8 cellular contexts compared by ENCODE assay signal in the genomic region with DNA sequence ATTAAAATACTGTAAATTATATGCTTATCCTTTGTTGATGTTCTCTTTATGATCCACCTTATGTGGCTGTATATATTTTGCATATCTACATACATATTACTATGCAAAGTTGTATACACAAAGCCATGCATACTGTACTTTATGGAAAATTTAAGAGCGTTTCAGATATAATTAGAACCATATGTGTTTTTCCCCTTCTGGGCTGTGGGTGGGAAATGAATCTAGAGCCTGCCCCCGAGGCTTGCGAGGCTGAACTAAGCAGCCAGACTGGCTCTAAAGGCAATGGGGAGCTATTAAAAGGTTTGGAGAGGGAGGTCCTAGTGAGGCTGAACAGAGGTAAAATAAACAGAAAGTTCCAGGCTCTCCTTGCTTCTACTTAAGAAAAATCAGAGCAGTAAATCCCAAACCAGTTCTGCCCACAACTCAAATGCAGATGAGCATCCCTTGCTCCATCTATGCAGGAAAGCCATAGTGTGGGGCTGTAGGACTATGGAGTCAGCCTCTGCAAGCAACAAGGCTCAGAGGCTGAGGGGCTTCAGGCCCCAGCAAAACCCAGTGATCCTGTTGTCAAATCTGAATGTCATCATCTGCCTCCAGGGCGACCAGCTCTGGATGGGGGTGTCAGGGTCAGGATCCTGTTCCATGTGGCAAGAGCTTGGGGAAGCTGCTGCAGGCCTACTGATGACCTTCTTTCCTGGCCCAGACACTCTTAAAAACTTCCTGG. TPM values are rescaled to one million over a fixed set of nuclear protein-coding genes. Genes with fewer than 3 reads are reported as not detected.
DNase-seq lines count a peak whose midpoint lies in the region; ATAC-seq and TF ChIP-seq lines count a peak whose summit lies in the region.

No MANE protein-coding gene starts in this region.

- H3K27ac Mint-ChIP-seq in T-helper 2 cell treated with Interferon-gamma antibody and Interleukin-4, amounts not matched to agents 5 μg/mL and 100 μg/mL, for 36 hours = peak overlapping the region; percentile 97

- ATAC-seq in foreskin keratinocyte (no peak), HG03039 (IDR thresholded peaks at IDR 0.05; ENCODE audit: unreplicated experiment) (no peak)

- H3K4me1 Mint-ChIP-seq in T-helper 2 cell treated with Interferon-gamma antibody and Interleukin-4, amounts not matched to agents 5 μg/mL and 100 μg/mL, for 36 hours (ENCODE audit: low read depth) = peaks cover 60% of the 10 kb centered on the region

- no peaks in the 10 kb centered on the region for H3K36me3 Mint-ChIP-seq in T-helper 2 cell treated with Interferon-gamma antibody and Interleukin-4, amounts not matched to agents 5 μg/mL and 100 μg/mL, for 36 hours (ENCODE audit: low read depth)

- no peak for TF ChIP-seq CTCF in VCaP (conservative IDR thresholded peaks at IDR 0.05)
- TF ChIP-seq CTCF in foreskin keratinocyte (conservative IDR thresholded peaks at IDR 0.05) = no peak

- DNase-seq in T-helper 2 cell treated with Interferon-gamma antibody and Interleukin-4, amounts not matched to agents 5 μg/mL and 100 μg/mL, for 36 hours (ENCODE audit: low spot score) = no peak
- no peak for DNase-seq in T-helper 2 cell
- DNase-seq in foreskin keratinocyte = no peak
- no peak for DNase-seq in NCI-H510A treated with DMSO at 0.1 percent for 48 hours (lab: John Stamatoyannopoulos, UW)
- DNase-seq in retina = no peak

- no peaks in the 10 kb centered on the region for H3K27me3 ChIP-seq in foreskin keratinocyte

- H3K4me3 Mint-ChIP-seq in T-helper 2 cell treated with Interferon-gamma antibody and Interleukin-4, amounts not matched to agents 5 μg/mL and 100 μg/mL, for 36 hours = peak overlapping the region; percentile 90

- H3K27ac ChIP-seq in VCaP (peak overlapping the region; percentile 22), foreskin keratinocyte (peak overlapping the region; percentile 96), skin epidermis (peak overlapping the region in 20 of 21 experiments; percentile 74 to 96 (median 88))

- H3K27me3 Mint-ChIP-seq in T-helper 2 cell treated with Interferon-gamma antibody and Interleukin-4, amounts not matched to agents 5 μg/mL and 100 μg/mL, for 36 hours (ENCODE audit: low read depth) = no peaks in the 10 kb centered on the region

- no peak overlapping the region for H3K4me3 ChIP-seq in skin epidermis

- peaks cover 45% of the 10 kb centered on the region for H3K4me1 ChIP-seq in foreskin keratinocyte

- H3K9me3 Mint-ChIP-seq in T-helper 2 cell treated with Interferon-gamma antibody and Interleukin-4, amounts not matched to agents 5 μg/mL and 100 μg/mL, for 36 hours = no peaks in the 10 kb centered on the region

RNA-seq across cellular contexts. Expression of gene DDIT4, which starts 14.1 kb away (rescaled TPM):
- total RNA-seq in foreskin keratinocyte = 276 and 302 TPM in 2 replicates
- polyA plus RNA-seq in foreskin keratinocyte = 260 and 285 TPM in 2 replicates

RNA-seq across cellular contexts. Expression of gene ASCC1, which starts 43.6 kb away (rescaled TPM):
- total RNA-seq in foreskin keratinocyte = 27.7 and 28.8 TPM in 2 replicates
- 15.8 and 18.8 TPM in 2 replicates for polyA plus RNA-seq in foreskin keratinocyte

RNA-seq across cellular contexts. Expression of gene ANAPC16, which starts 43.8 kb away (rescaled TPM):
- 64.6 and 65.6 TPM in 2 replicates for total RNA-seq in foreskin keratinocyte
- polyA plus RNA-seq in foreskin keratinocyte = 80.3 and 85.6 TPM in 2 replicates

Comparison
In these comparisons a context has a peak if more than half of its experiments do, and no peak if none do; other contexts are left out.
1. H3K27ac ChIP-seq: peak in every context shown above with its lines; median percentile 96 in foreskin keratinocyte; 88 in skin epidermis; 22 in VCaP.